ENCODE assay signal across 24 cellular contexts in the genomic region with DNA sequence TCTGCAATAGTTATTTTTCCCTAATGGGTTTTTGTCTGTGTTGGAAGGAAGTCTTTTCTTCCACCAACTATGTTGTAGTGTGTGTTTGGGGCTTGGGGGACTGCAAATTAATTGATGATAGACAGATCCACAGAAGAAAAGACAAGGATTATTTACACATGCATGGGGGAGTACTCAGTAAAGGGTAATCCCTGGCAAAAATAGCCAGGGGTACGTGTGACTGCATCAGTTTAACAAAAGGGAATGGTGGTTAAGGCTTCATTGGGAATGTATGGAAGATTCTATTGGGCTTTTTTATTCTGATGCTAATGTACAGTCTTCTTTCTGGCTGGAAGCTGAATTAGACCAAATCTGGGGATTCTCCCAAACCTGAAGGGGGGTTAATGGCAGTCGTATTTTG. TPM values are rescaled to one million over a fixed set of nuclear protein-coding genes. Genes with fewer than 3 reads are reported as not detected.
DNase-seq lines count a peak whose midpoint lies in the region; ATAC-seq and TF ChIP-seq lines count a peak whose summit lies in the region.
"Had no signal": no experiment of that assay in that cellular context is flagged by ENCODE, and none has a peak within 500 bp of the region (broad histone marks: within the 10 kb centered on the region; RNA-seq: fewer than 3 reads in every experiment).

No MANE protein-coding gene starts in this region.

- no peaks in the 10 kb centered on the region for H3K9me3 ChIP-seq in CD8-positive, alpha-beta T cell (ENCODE audit: low read length)
- H3K9me3 ChIP-seq in left lung = peaks cover 0 to 2% of the 10 kb centered on the region in 2 donors
- peaks cover 0 to 9% (median 3%) of the 10 kb centered on the region in 8 donors for H3K9me3 ChIP-seq in spleen
- H3K9me3 ChIP-seq: gastrocnemius medialis, sigmoid colon had no signal

- 48 to 77% (median 61%) methylated on average over 2 of the region's 2 CpGs for WGBS in spleen, 5 donors

- H3K27ac Mint-ChIP-seq in CD8-positive, alpha-beta T cell = peak overlapping the region; percentile 11
- peak overlapping the region; percentile 59 to 99 for H3K27ac Mint-ChIP-seq in natural killer cell
- H3K27ac Mint-ChIP-seq in stimulated activated memory B cell treated with anti-CD40 and anti-IgM and Interleukin-4, amounts not matched to agents 10 μg/mL and 1 μg/mL and 100 μg/mL, for 72 hours = no peak overlapping the region

- no peak overlapping the region for H3K4me3 Mint-ChIP-seq in CD8-positive, alpha-beta T cell
- H3K4me3 Mint-ChIP-seq in natural killer cell = no peak overlapping the region
- no peak overlapping the region for H3K4me3 Mint-ChIP-seq in stimulated activated memory B cell treated with anti-CD40 and anti-IgM and Interleukin-4, amounts not matched to agents 10 μg/mL and 1 μg/mL and 100 μg/mL, for 72 hours
- H3K4me3 Mint-ChIP-seq: activated naive CD4-positive, alpha-beta T cell treated with anti-CD3 and anti-CD28 coated beads for 36 hours; memory B cell had no signal

- no peak for DNase-seq in CD8-positive, alpha-beta T cell
- peak; percentile 54 for DNase-seq in NCI-H69 (lab: John Stamatoyannopoulos, UW)
- DNase-seq in dorsolateral prefrontal cortex = no peak
- no peak for DNase-seq in natural killer cell
- DNase-seq in left lung = no peak
- DNase-seq in NCI-H1930 (lab: John Stamatoyannopoulos, UW) = no peak
- no peak for DNase-seq in spleen
- DNase-seq: ACHN; activated naive CD4-positive, alpha-beta T cell treated with anti-CD3 and anti-CD28 coated beads for 36 hours; activated T-cell treated with anti-CD3 and anti-CD28 coated beads, Interleukin-2, amount 50 U/mL, for 48 hours; aorta; central memory CD4-positive, alpha-beta T cell; erythroblast; gastrocnemius medialis; MG63; naive B cell; NCI-H1694; NCI-H2227 treated with DMSO at 0.1 percent for 48 hours; NCI-H748 treated with DMSO at 0.1 percent for 48 hours; PC-9; SHP77 treated with DMSO at 0.1 percent for 48 hours; sigmoid colon had no signal

- no peak for TF ChIP-seq POLR2A in spleen (IDR thresholded peaks at IDR 0.05)

- no peaks in the 10 kb centered on the region for H3K27me3 ChIP-seq in CD8-positive, alpha-beta T cell (ENCODE audit: insufficient read depth, low read length)
- no peaks in the 10 kb centered on the region for H3K27me3 ChIP-seq in dorsolateral prefrontal cortex
- no peaks in the 10 kb centered on the region for H3K27me3 ChIP-seq in left lung
- no peaks in the 10 kb centered on the region for H3K27me3 ChIP-seq in spleen (replicated peaks in 1 of 7)
- H3K27me3 ChIP-seq: gastrocnemius medialis, MG63, sigmoid colon had no signal

- no peaks in the 10 kb centered on the region for H3K9me3 Mint-ChIP-seq in CD8-positive, alpha-beta T cell
- H3K9me3 Mint-ChIP-seq in natural killer cell = peaks cover 0 to 2% of the 10 kb centered on the region in 2 donors
- H3K9me3 Mint-ChIP-seq in stimulated activated memory B cell treated with anti-CD40 and anti-IgM and Interleukin-4, amounts not matched to agents 10 μg/mL and 1 μg/mL and 100 μg/mL, for 72 hours = peaks cover 3% of the 10 kb centered on the region

- peaks cover 27% of the 10 kb centered on the region for H3K4me1 ChIP-seq in CD8-positive, alpha-beta T cell (ENCODE audit: insufficient read depth, low read length)
- H3K4me1 ChIP-seq in left lung (peaks cover 0 to 19% of the 10 kb centered on the region in 2 donors), spleen (peaks cover 6 to 57% (median 17%) of the 10 kb centered on the region in 6 donors)
- H3K4me1 ChIP-seq: gastrocnemius medialis, sigmoid colon had no signal

- peaks cover 37% of the 10 kb centered on the region for H3K4me1 Mint-ChIP-seq in CD8-positive, alpha-beta T cell (ENCODE audit: low read depth)
- peaks cover 57 to 58% of the 10 kb centered on the region in 2 donors for H3K4me1 Mint-ChIP-seq in natural killer cell
- peaks cover 29% of the 10 kb centered on the region for H3K4me1 Mint-ChIP-seq in stimulated activated memory B cell treated with anti-CD40 and anti-IgM and Interleukin-4, amounts not matched to agents 10 μg/mL and 1 μg/mL and 100 μg/mL, for 72 hours

- no peak for TF ChIP-seq CTCF in CD8-positive, alpha-beta T cell (IDR thresholded peaks at IDR 0.05)
- TF ChIP-seq CTCF in dorsolateral prefrontal cortex (IDR thresholded peaks at IDR 0.05 in 54 of 56, conservative IDR thresholded peaks at IDR 0.05 in 2 of 56; ENCODE audit: low read depth in 1 of 56, partially characterized antibody in 56 of 56) (no peak), natural killer cell (IDR thresholded peaks at IDR 0.05) (no peak), left lung (IDR thresholded peaks at IDR 0.05) (no peak), spleen (IDR thresholded peaks at IDR 0.05 in 8 of 11, conservative IDR thresholded peaks at IDR 0.05 in 3 of 11) (no peak)

- no peak overlapping the region for H3K27ac ChIP-seq in CD8-positive, alpha-beta T cell (ENCODE audit: low read depth, low read length)
- peak overlapping the region in 56 of 59 donors; percentile 5 to 87 (median 70) for H3K27ac ChIP-seq in dorsolateral prefrontal cortex
- no peak overlapping the region for H3K27ac ChIP-seq in left lung
- no peak overlapping the region for H3K27ac ChIP-seq in spleen
- H3K27ac ChIP-seq: gastrocnemius medialis, PC-9, sigmoid colon had no signal

- ATAC-seq in CD8-positive, alpha-beta T cell = no peak
- ATAC-seq in natural killer cell (no peak), left lung (no peak)
- ATAC-seq in stimulated activated memory B cell treated with anti-CD40 and anti-IgM and Interleukin-4, amounts not matched to agents 10 μg/mL and 1 μg/mL and 100 μg/mL, for 72 hours = no peak
- ATAC-seq: gastrocnemius medialis had no signal

- H3K4me3 ChIP-seq in CD8-positive, alpha-beta T cell (ENCODE audit: low read depth, low read length) = no peak overlapping the region
- H3K4me3 ChIP-seq in dorsolateral prefrontal cortex (peak overlapping the region in 5 of 59 donors; percentile 33 to 53 (median 49)), left lung (no peak overlapping the region), spleen (no peak overlapping the region)
- H3K4me3 ChIP-seq: gastrocnemius medialis, MG63, PC-9, sigmoid colon had no signal

- intact Hi-C loops in CD8-positive, alpha-beta T cell (cut with DNase I, micrococcal nuclease) = no loop called here
- intact Hi-C loops in dorsolateral prefrontal cortex (cut with DNase I) = no loop called here
- intact Hi-C loops in natural killer cell (cut with micrococcal nuclease) = no loop called here
- intact Hi-C loops in left lung (cut with DNase I) = no loop called here
- intact Hi-C loops in spleen (cut with DNase I; ENCODE audit: low total_unique reads) = no loop called here

- no peaks in the 10 kb centered on the region for H3K36me3 ChIP-seq in CD8-positive, alpha-beta T cell (ENCODE audit: insufficient read depth, low read length)
- H3K36me3 ChIP-seq in left lung = no peaks in the 10 kb centered on the region
- H3K36me3 ChIP-seq in spleen = no peaks in the 10 kb centered on the region
- H3K36me3 ChIP-seq: gastrocnemius medialis, MG63, sigmoid colon had no signal

- POLR2A ChIA-PET in CD8-positive, alpha-beta T cell (lab: Charles Lee) = no interaction called here

- H3K27me3 Mint-ChIP-seq in CD8-positive, alpha-beta T cell (ENCODE audit: low read depth) = no peaks in the 10 kb centered on the region
- H3K27me3 Mint-ChIP-seq in natural killer cell (ENCODE audit: low read depth in 2 of 2) = no peaks in the 10 kb centered on the region
- no peaks in the 10 kb centered on the region for H3K27me3 Mint-ChIP-seq in stimulated activated memory B cell treated with anti-CD40 and anti-IgM and Interleukin-4, amounts not matched to agents 10 μg/mL and 1 μg/mL and 100 μg/mL, for 72 hours
- H3K27me3 Mint-ChIP-seq: memory B cell had no signal

- CTCF ChIA-PET in CD8-positive, alpha-beta T cell (lab: Charles Lee) = interaction anchor here (1.2 kb wide), 1 partner anchor 52 kb away, joined by 3 read pairs; no protein-coding TSS in a partner anchor

- no peaks in the 10 kb centered on the region for H3K36me3 Mint-ChIP-seq in CD8-positive, alpha-beta T cell
- no peaks in the 10 kb centered on the region for H3K36me3 Mint-ChIP-seq in natural killer cell
- H3K36me3 Mint-ChIP-seq in stimulated activated memory B cell treated with anti-CD40 and anti-IgM and Interleukin-4, amounts not matched to agents 10 μg/mL and 1 μg/mL and 100 μg/mL, for 72 hours = no peaks in the 10 kb centered on the region

RNA-seq across cellular contexts. Expression of a gene that starts 20.2 kb away (rescaled TPM):
- 1 to 10 TPM; 3.7 to 4.0 TPM for total RNA-seq in CD8-positive, alpha-beta T cell
- total RNA-seq in dorsolateral prefrontal cortex (100 to 1,000 TPM; 271 to 977 (median 455) TPM), natural killer cell (100 to 1,000 TPM in 1 of 3 donors, 10 to 100 TPM in 2; 41.4 to 110 (median 56.2) TPM), left lung (10 to 100 TPM; 31.8 to 41.1 TPM), spleen (10 to 100 TPM; 14.5 to 27.1 (median 18.1) TPM)
- polyA plus RNA-seq in spleen = 10 to 100 TPM in 2 of 3 donors, 1 to 10 TPM in 1; 8.9 to 14.9 (median 12.5) TPM

RNA-seq across cellular contexts. Expression of a gene that starts 53.0 kb away (rescaled TPM):
- 10 to 100 TPM; 20.5 to 22.4 TPM for total RNA-seq in CD8-positive, alpha-beta T cell
- total RNA-seq in dorsolateral prefrontal cortex (10 to 100 TPM; 38.1 to 71.8 (median 53.9) TPM), natural killer cell (10 to 100 TPM; 19.5 to 30.0 (median 20.2) TPM), left lung (10 to 100 TPM; 89.0 to 92.9 TPM), spleen (10 to 100 TPM; 31.5 to 71.3 (median 47.9) TPM)
- polyA plus RNA-seq in spleen = 10 to 100 TPM; 15.5 to 33.3 (median 19.5) TPM

Comparison
In these comparisons a context has a peak if more than half of its experiments do, and no peak if none do; other contexts are left out.
1. H3K27ac ChIP-seq: peak in dorsolateral prefrontal cortex (56 of 59); none in CD8-positive, alpha-beta T cell (single experiment), left lung (0 of 2) and spleen (0 of 8).